In the genomic region with DNA sequence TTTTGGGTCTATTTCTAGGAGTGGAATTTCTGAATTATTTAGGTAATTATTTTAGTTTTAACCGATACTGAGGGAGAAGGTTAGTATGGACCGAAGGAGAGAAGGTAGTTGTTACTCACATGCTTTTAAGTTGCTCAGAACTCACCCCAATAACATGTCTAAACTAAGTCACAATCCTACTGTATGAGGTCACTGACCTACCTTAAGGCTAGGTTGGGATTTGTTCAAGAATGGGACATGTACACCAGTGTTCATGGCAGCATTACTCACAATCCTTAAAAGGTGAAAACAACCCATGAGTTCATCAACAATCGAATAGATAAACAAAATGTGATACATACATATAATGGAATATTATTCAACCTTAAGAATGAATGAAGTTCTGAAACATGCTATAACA, we compare ENCODE assay signal across 24 cellular contexts.
DNase-seq lines count a peak whose midpoint lies in the region; ATAC-seq, FAIRE-seq and TF ChIP-seq lines count a peak whose summit lies in the region.
"Had no signal": no experiment of that assay in that cellular context is flagged by ENCODE, and none has a peak within 500 bp of the region (broad histone marks: within the 10 kb centered on the region; RNA-seq: fewer than 3 reads in every experiment).

No MANE protein-coding gene starts in this region.

- H3K4me3 Mint-ChIP-seq in MCF 10A (ENCODE audit: unreplicated experiment) = no peak overlapping the region
- H3K4me3 Mint-ChIP-seq in astrocyte (ENCODE audit: unreplicated experiment) = no peak overlapping the region
- H3K4me3 Mint-ChIP-seq: CD4-positive, CD25-positive, alpha-beta regulatory T cell; HFFc6 had no signal

- no peaks in the 10 kb centered on the region for H3K27me3 ChIP-seq in breast epithelium
- peaks cover 3% of the 10 kb centered on the region for H3K27me3 ChIP-seq in astrocyte (ENCODE audit: insufficient read depth, low read length)

- no peaks in the 10 kb centered on the region for H3K79me2 ChIP-seq in astrocyte (ENCODE audit: insufficient read depth, low read length)

- no peaks in the 10 kb centered on the region for H4K20me1 ChIP-seq in astrocyte (ENCODE audit: insufficient read depth, low read length)

- peaks cover 21% of the 10 kb centered on the region for H3K4me1 Mint-ChIP-seq in MCF 10A (ENCODE audit: insufficient read depth, unreplicated experiment)
- no peaks in the 10 kb centered on the region for H3K4me1 Mint-ChIP-seq in astrocyte (ENCODE audit: low read depth, unreplicated experiment)

- POLR2A ChIA-PET in MCF 10A (lab: Yijun Ruan, JAX) = no interaction called here

- H3K4me1 ChIP-seq in breast epithelium (no peaks in the 10 kb centered on the region), astrocyte (ENCODE audit: insufficient read depth, low read length) (no peaks in the 10 kb centered on the region)
- H3K4me1 ChIP-seq: HAP-1 had no signal

- H3K27ac ChIP-seq in breast epithelium (no peak overlapping the region), astrocyte (ENCODE audit: low read depth, low read length) (no peak overlapping the region)
- H3K27ac ChIP-seq: PC-9 had no signal

- intact Hi-C loops in MCF 10A (cut with micrococcal nuclease) = no loop called here
- intact Hi-C loops in breast epithelium (cut with DNase I; ENCODE audit: low total_unique reads) = no loop called here

- H3K4me2 ChIP-seq in astrocyte (ENCODE audit: low read length) = no peak overlapping the region
- H3K4me2 ChIP-seq: PC-9 had no signal

- no peak overlapping the region for H3K9ac ChIP-seq in astrocyte (ENCODE audit: low read length)

- ATAC-seq in esophagus mucosa = peak; percentile 95
- ATAC-seq in HG03571 (IDR thresholded peaks at IDR 0.05; ENCODE audit: unreplicated experiment) = no peak
- ATAC-seq in GM18861 (IDR thresholded peaks at IDR 0.05; ENCODE audit: unreplicated experiment) = no peak

- CTCF ChIA-PET in MCF 10A (lab: Yijun Ruan, JAX) = interaction anchor here (0.8 kb wide), 1 partner anchor 54 kb away, joined by 3 read pairs; no protein-coding TSS in a partner anchor

- H3K4me3 ChIP-seq in breast epithelium (no peak overlapping the region), astrocyte (ENCODE audit: insufficient read depth, low read depth, low read length) (no peak overlapping the region)
- H3K4me3 ChIP-seq: HAP-1, PC-9 had no signal

- TF ChIP-seq CTCF in MCF 10A (IDR thresholded peaks at IDR 0.05; ENCODE audit: unreplicated experiment) = no peak
- TF ChIP-seq CTCF in breast epithelium (IDR thresholded peaks at IDR 0.05) = no peak
- no peak for TF ChIP-seq CTCF in astrocyte (IDR thresholded peaks at IDR 0.05; ENCODE audit: insufficient read depth, low read depth, low read length)

- H3K27ac Mint-ChIP-seq in MCF 10A (ENCODE audit: low read depth, unreplicated experiment) (peak overlapping the region; percentile 55), astrocyte (ENCODE audit: unreplicated experiment) (no peak overlapping the region)
- H3K27ac Mint-ChIP-seq: CD4-positive, CD25-positive, alpha-beta regulatory T cell; HFFc6 had no signal

- peak; percentile 100 for FAIRE-seq in astrocyte (lab: Jason Lieb, UNC)

- BruUV-seq in MCF 10A (replicated peaks; lab: Mats Ljungman, UMichigan) = no TSS peak

- H3K9me3 ChIP-seq in breast epithelium = peaks cover 4 to 13% of the 10 kb centered on the region in 2 donors
- no peaks in the 10 kb centered on the region for H3K9me3 ChIP-seq in astrocyte (ENCODE audit: insufficient read depth, low read depth, low read length)
- H3K9me3 ChIP-seq: HAP-1 had no signal

- no peaks in the 10 kb centered on the region for H3K36me3 Mint-ChIP-seq in MCF 10A (ENCODE audit: insufficient read depth, unreplicated experiment)
- no peaks in the 10 kb centered on the region for H3K36me3 Mint-ChIP-seq in astrocyte (ENCODE audit: low read depth, unreplicated experiment)
- H3K36me3 Mint-ChIP-seq: CD4-positive, CD25-positive, alpha-beta regulatory T cell had no signal

- no peaks in the 10 kb centered on the region for H3K27me3 Mint-ChIP-seq in MCF 10A (ENCODE audit: insufficient read depth, unreplicated experiment)
- H3K27me3 Mint-ChIP-seq in astrocyte (ENCODE audit: low read depth, unreplicated experiment) = no peaks in the 10 kb centered on the region

- H3K9me3 Mint-ChIP-seq in MCF 10A (ENCODE audit: unreplicated experiment) = peaks cover 30% of the 10 kb centered on the region
- peaks cover 5% of the 10 kb centered on the region for H3K9me3 Mint-ChIP-seq in astrocyte (ENCODE audit: unreplicated experiment)
- H3K9me3 Mint-ChIP-seq: HFFc6 had no signal

- H3K36me3 ChIP-seq in breast epithelium (no peaks in the 10 kb centered on the region), astrocyte (ENCODE audit: insufficient read depth, low read length) (no peaks in the 10 kb centered on the region)
- H3K36me3 ChIP-seq: HAP-1 had no signal

- no peak for TF ChIP-seq POLR2A in breast epithelium (IDR thresholded peaks at IDR 0.05)

- no peak overlapping the region for H2AFZ ChIP-seq in astrocyte (ENCODE audit: low read depth, low read length)
- H2AFZ ChIP-seq: PC-9 had no signal

- DNase-seq in MCF 10A (ENCODE audit: unreplicated experiment) (no peak), breast epithelium (ENCODE audit: low spot score in 2 of 2) (no peak), astrocyte (ENCODE audit: low read depth) (no peak), NCI-H1105 treated with DMSO at 0.1 percent for 48 hours (lab: John Stamatoyannopoulos, UW) (no peak)
- DNase-seq: 8988T; CD4-positive, CD25-positive, alpha-beta regulatory T cell; DMS153; DND-41; GOT3; HFFc6; IMR-90; KG1; MM.1S; NCI-H1417; NCI-H1694; NCI-H2029 treated with DMSO at 0.1 percent for 48 hours; NCI-H2227 treated with DMSO at 0.1 percent for 48 hours; NCI-H526 treated with DMSO at 0.1 percent for 48 hours; PC-9; SHP77 treated with DMSO at 0.1 percent for 48 hours had no signal
